8 cellular contexts compared by ENCODE assay signal in genomic region chr6:19804362-19805145, GRCh38. TPM values are rescaled to one million over a fixed set of nuclear protein-coding genes. Genes with fewer than 3 reads are reported as not detected.
DNase-seq lines count a peak whose midpoint lies in the region; ATAC-seq and TF ChIP-seq lines count a peak whose summit lies in the region.

No MANE protein-coding gene starts in this region.

- ATAC-seq in GM21619 (IDR thresholded peaks at IDR 0.05; ENCODE audit: unreplicated experiment), result peak; percentile 96
- peak; percentile 93 for ATAC-seq in PC-3

- no peaks in the 10 kb centered on the region for H3K9me2 ChIP-seq in PC-3 (replicated peaks; ENCODE audit: low read length)

- H4K8ac ChIP-seq in neuronal stem cell (ENCODE audit: low read depth, low read length), result no peak overlapping the region

- H3K36me3 ChIP-seq in PC-3 (ENCODE audit: low read depth, low read length) (no peaks in the 10 kb centered on the region), neuronal stem cell (replicated peaks in 1 of 2; ENCODE audit: control insufficient read depth in 2 of 2, insufficient read depth in 2 of 2, low read length in 2 of 2) (no peaks in the 10 kb centered on the region), thyroid gland (no peaks in the 10 kb centered on the region)

- H3K4me2 ChIP-seq in PC-3 (ENCODE audit: low read length) (peak overlapping the region; percentile 81), neuronal stem cell (ENCODE audit: insufficient read depth, low read length, poor library complexity, severe bottlenecking) (peak overlapping the region; percentile 75)

- TF ChIP-seq POLR2A in thyroid gland (IDR thresholded peaks at IDR 0.05), result peak; percentile 97 to 99

- TF ChIP-seq CTCF in PC-3 (conservative IDR thresholded peaks at IDR 0.05; ENCODE audit: low read depth, low read length) (no peak), glutamatergic neuron (IDR thresholded peaks at IDR 0.05; ENCODE audit: partially characterized antibody, unreplicated experiment) (no peak), thyroid gland (IDR thresholded peaks at IDR 0.05) (peak in 1 of 6 experiments; percentile 33)

- H3K4me1 ChIP-seq in PC-3 (ENCODE audit: insufficient read depth, low read length) (peaks cover 23% of the 10 kb centered on the region), neuronal stem cell (ENCODE audit: control insufficient read depth in 2 of 2, insufficient read depth in 1 of 2, low read depth in 1 of 2, low read length in 2 of 2) (peaks cover 5 to 7% of the 10 kb centered on the region in 2 donors), thyroid gland (peaks cover 8 to 19% of the 10 kb centered on the region in 2 donors)

- no peak overlapping the region for H2BK120ac ChIP-seq in neuronal stem cell (ENCODE audit: low read depth, low read length)

- peak overlapping the region; percentile 82 for H3K4me3 ChIP-seq in PC-3 (ENCODE audit: low read length)
- peak overlapping the region; percentile 53 to 86 for H3K4me3 ChIP-seq in neuronal stem cell (ENCODE audit: low read length in 2 of 2)
- peak overlapping the region in 2 of 3 donors; percentile 42 to 46 for H3K4me3 ChIP-seq in thyroid gland (replicated peaks in 1 of 3)

- no peaks in the 10 kb centered on the region for H4K20me1 ChIP-seq in PC-3 (ENCODE audit: low read length)

- H3K9ac ChIP-seq in PC-3 (ENCODE audit: low read length), result peak overlapping the region; percentile 77
- H3K9ac ChIP-seq in neuronal stem cell (ENCODE audit: low read depth, low read length, poor library complexity), result peak overlapping the region; percentile 86

- BruUV-seq in PC-3 (replicated peaks; lab: Mats Ljungman, UMichigan), result no TSS peak

- peaks cover 2% of the 10 kb centered on the region for H3K9me3 Mint-ChIP-seq in activated naive CD8-positive, alpha-beta T cell treated with anti-CD3 and anti-CD28 coated beads for 36 hours
- peaks cover 2% of the 10 kb centered on the region for H3K9me3 Mint-ChIP-seq in glutamatergic neuron (ENCODE audit: unreplicated experiment)

- no peak overlapping the region for H3K14ac ChIP-seq in neuronal stem cell (ENCODE audit: low read length)

- H3K79me1 ChIP-seq in neuronal stem cell (ENCODE audit: low read depth, low read length), result no peaks in the 10 kb centered on the region

- POLR2A ChIA-PET in PC-3 (lab: Charles Lee; ENCODE audit: unreplicated experiment), result interaction anchor here (0.5 to 0.7 kb wide), 3 partner anchors 150 to 425 kb away, joined by 3 to 4 read pairs (median 4); no protein-coding TSS in a partner anchor

- H3K4me1 Mint-ChIP-seq in activated naive CD8-positive, alpha-beta T cell treated with anti-CD3 and anti-CD28 coated beads for 36 hours, result peaks cover 9% of the 10 kb centered on the region
- H3K4me1 Mint-ChIP-seq in glutamatergic neuron (ENCODE audit: low read depth, unreplicated experiment), result peaks cover 8% of the 10 kb centered on the region

- no peak overlapping the region for H2BK12ac ChIP-seq in neuronal stem cell (ENCODE audit: low read length)

- no peak overlapping the region for H4K91ac ChIP-seq in neuronal stem cell (ENCODE audit: low read depth, low read length, poor library complexity)

- H3K9me3 ChIP-seq in PC-3 (ENCODE audit: low read length), result no peaks in the 10 kb centered on the region
- H3K9me3 ChIP-seq in neuronal stem cell (replicated peaks in 1 of 2; ENCODE audit: control insufficient read depth in 2 of 2, insufficient read depth in 1 of 2, low read depth in 1 of 2, low read length in 2 of 2), result no peaks in the 10 kb centered on the region
- no peaks in the 10 kb centered on the region for H3K9me3 ChIP-seq in thyroid gland

- CTCF ChIA-PET in PC-3 (lab: Charles Lee), result interaction anchor here (0.6 kb wide), 1 partner anchor 71 kb away, joined by 4 read pairs; no protein-coding TSS in a partner anchor

- H3K79me2 ChIP-seq in PC-3 (ENCODE audit: low read length), result no peaks in the 10 kb centered on the region

- H3F3A ChIP-seq in PC-3 (ENCODE audit: low read length, unreplicated experiment), result no peaks in the 10 kb centered on the region

- peaks cover 51% of the 10 kb centered on the region for H3K27me3 Mint-ChIP-seq in activated naive CD8-positive, alpha-beta T cell treated with anti-CD3 and anti-CD28 coated beads for 36 hours
- peaks cover 2% of the 10 kb centered on the region for H3K27me3 Mint-ChIP-seq in glutamatergic neuron (ENCODE audit: unreplicated experiment)

- peak; percentile 96 for DNase-seq in DMS153 (lab: John Stamatoyannopoulos, UW)
- peak; percentile 45 for DNase-seq in HuH-7.5 (ENCODE audit: low spot score)
- peak; percentile 94 for DNase-seq in PC-3
- peak; percentile 81 for DNase-seq in activated naive CD8-positive, alpha-beta T cell treated with anti-CD3 and anti-CD28 coated beads for 36 hours
- peak; percentile 97 for DNase-seq in glutamatergic neuron
- DNase-seq in neuronal stem cell (ENCODE audit: low spot score), result peak; percentile 93
- DNase-seq in thyroid gland, result peak; percentile 98

- WGBS in neuronal stem cell (ENCODE audit: extremely low coverage in 2 of 2, insufficient read length in 2 of 2, insufficient replicate concordance in 1 of 2), 2 donors, result no CpG with 5 or more reads among the region's 74 CpGs
- 0 to 1% methylated on average over 53 to 58 of the region's 74 CpGs for WGBS in thyroid gland, 2 donors

- intact Hi-C loops in PC-3 (cut with micrococcal nuclease) (loop anchor here (1.0 to 2.0 kb wide), 2 partner anchors 9 to 332 kb away; no protein-coding TSS in a partner anchor), thyroid gland (cut with DNase I) (no loop called here)

- peak overlapping the region; percentile 98 for H3K18ac ChIP-seq in neuronal stem cell (ENCODE audit: low read length)

- H3K23ac ChIP-seq in neuronal stem cell (ENCODE audit: low read depth, low read length, poor library complexity), result peak overlapping the region; percentile 62

- no peaks in the 10 kb centered on the region for H3K27me3 ChIP-seq in PC-3 (ENCODE audit: low read length)
- no peaks in the 10 kb centered on the region for H3K27me3 ChIP-seq in neuronal stem cell (ENCODE audit: control insufficient read depth in 3 of 3, insufficient read depth in 3 of 3, low read depth in 1 of 3, low read length in 3 of 3)
- H3K27me3 ChIP-seq in thyroid gland, result no peaks in the 10 kb centered on the region

- H2AFZ ChIP-seq in PC-3 (ENCODE audit: low read length), result peak overlapping the region; percentile 88
- H2AFZ ChIP-seq in neuronal stem cell (ENCODE audit: low read length), result peak overlapping the region; percentile 96

- no peaks in the 10 kb centered on the region for H3K36me3 Mint-ChIP-seq in activated naive CD8-positive, alpha-beta T cell treated with anti-CD3 and anti-CD28 coated beads for 36 hours
- no peaks in the 10 kb centered on the region for H3K36me3 Mint-ChIP-seq in glutamatergic neuron (ENCODE audit: unreplicated experiment)

- no peak overlapping the region for H2BK15ac ChIP-seq in neuronal stem cell (ENCODE audit: low read length)

- no peak overlapping the region for H3K4ac ChIP-seq in neuronal stem cell (ENCODE audit: low read length)

- peak overlapping the region; percentile 65 for H3K4me3 Mint-ChIP-seq in activated naive CD8-positive, alpha-beta T cell treated with anti-CD3 and anti-CD28 coated beads for 36 hours
- peak overlapping the region; percentile 92 for H3K4me3 Mint-ChIP-seq in glutamatergic neuron (ENCODE audit: unreplicated experiment)

- no peak overlapping the region for H2AK5ac ChIP-seq in neuronal stem cell (ENCODE audit: low read depth, low read length)

- H3K27ac ChIP-seq in PC-3 (ENCODE audit: low read length) (peak overlapping the region; percentile 58), neuronal stem cell (replicated peaks; ENCODE audit: low read length) (peak overlapping the region; percentile 60), thyroid gland (peak overlapping the region; percentile 98 to 99 (median 98))

- no peak overlapping the region for H3K27ac Mint-ChIP-seq in activated naive CD8-positive, alpha-beta T cell treated with anti-CD3 and anti-CD28 coated beads for 36 hours
- peak overlapping the region; percentile 60 for H3K27ac Mint-ChIP-seq in glutamatergic neuron (ENCODE audit: unreplicated experiment)

- peak overlapping the region; percentile 83 for H2BK5ac ChIP-seq in neuronal stem cell (ENCODE audit: low read length)

RNA-seq across cellular contexts. Expression of gene ID4, which starts 32.6 kb away (rescaled TPM):
- 1.2 and 1.4 TPM in 2 replicates for total RNA-seq in PC-3 (2014; rRNA removed)
- total RNA-seq in activated naive CD8-positive, alpha-beta T cell treated with anti-CD3 and anti-CD28 coated beads for 36 hours, result not detected
- 6.3 TPM for total RNA-seq in glutamatergic neuron (ENCODE audit: unreplicated experiment)
- polyA plus RNA-seq in neuronal stem cell (2013, experiment 1 of 2), result 29.8 TPM
- polyA plus RNA-seq in neuronal stem cell (2013, experiment 2 of 2), result 29.5 TPM
- total RNA-seq in thyroid gland, result 100 to 1,000 TPM; 333 to 768 (median 629) TPM

Comparison
In these comparisons a context has a peak if more than half of its experiments do, and no peak if none do; other contexts are left out.
1. Peak in every context shown above with its lines: DNase-seq, ATAC-seq, H3K4me3 ChIP-seq and H3K27ac ChIP-seq.
2. DNase-seq: peak in every context shown above with its lines; median percentile 98 in thyroid gland; 97 in glutamatergic neuron; 96 in DMS153; 94 in PC-3; 93 in neuronal stem cell; 81 in activated naive CD8-positive, alpha-beta T cell treated with anti-CD3 and anti-CD28 coated beads for 36 hours; 45 in HuH-7.5.
3. RNA of gene ID4, which starts 32.6 kb away (total RNA-seq): 333 to 768 TPM in thyroid gland; 6.3 TPM in glutamatergic neuron (single experiment), 1.2 to 1.4 TPM in PC-3 and not detected in activated naive CD8-positive, alpha-beta T cell treated with anti-CD3 and anti-CD28 coated beads for 36 hours; every median in the first group is over 10 times any median in the second.